Comparison of ENCODE assay signal across 29 cellular contexts in genomic region chr19:35290381-35291135, GRCh38. TPM values are rescaled to one million over a fixed set of nuclear protein-coding genes. Genes with fewer than 3 reads are reported as not detected.
DNase-seq lines count a peak whose midpoint lies in the region; ATAC-seq, FAIRE-seq and TF ChIP-seq lines count a peak whose summit lies in the region.
"Had no signal": no experiment of that assay in that cellular context is flagged by ENCODE, and none has a peak within 500 bp of the region (broad histone marks: within the 10 kb centered on the region; RNA-seq: fewer than 3 reads in every experiment).

No MANE protein-coding gene starts in this region.

- no peak overlapping the region for H3K27ac Mint-ChIP-seq in activated naive CD8-positive, alpha-beta T cell treated with anti-CD3 and anti-CD28 coated beads for 36 hours
- no peak overlapping the region for H3K27ac Mint-ChIP-seq in Calu3 (ENCODE audit: unreplicated experiment)
- H3K27ac Mint-ChIP-seq: CD4-positive, alpha-beta T cell; endodermal cell had no signal

- no TSS peak for BruUV-seq in K562 (replicated peaks; lab: Mats Ljungman, UMichigan)
- no TSS peak for BruUV-seq in Calu3 (replicated peaks; lab: Mats Ljungman, UMichigan)

- H3K9me1 ChIP-seq in K562 (ENCODE audit: control insufficient read depth, insufficient read depth, low read length): no peaks in the 10 kb centered on the region

- in situ Hi-C loops in K562 (cut with MboI): no loop called here

- H3K4me3 ChIP-seq in K562: no peak overlapping the region
- H3K4me3 ChIP-seq: adrenal gland, coronary artery, esophagus muscularis mucosa, GM23248, lower lobe of right lung, right atrium auricular region had no signal

- TF ChIP-seq CTCF in K562 (IDR thresholded peaks at IDR 0.05 in 2 of 3, conservative IDR thresholded peaks at IDR 0.05 in 1 of 3; ENCODE audit: insufficient read depth in 2 of 3, low read depth in 1 of 3, low read length in 3 of 3): no peak
- no peak for TF ChIP-seq CTCF in Calu3 (IDR thresholded peaks at IDR 0.05; ENCODE audit: unreplicated experiment)

- H3K9ac ChIP-seq in K562 (ENCODE audit: insufficient read depth in 1 of 2, low read depth in 2 of 2, low read length in 2 of 2): peak overlapping the region in 1 of 2 experiments; percentile 13; a peak in 1 of 4 replicates
- H3K9ac ChIP-seq: GM23248 had no signal

- no peaks in the 10 kb centered on the region for H3K9me3 Mint-ChIP-seq in activated naive CD8-positive, alpha-beta T cell treated with anti-CD3 and anti-CD28 coated beads for 36 hours
- H3K9me3 Mint-ChIP-seq in Calu3 (ENCODE audit: low read depth, unreplicated experiment): no peaks in the 10 kb centered on the region
- H3K9me3 Mint-ChIP-seq: CD4-positive, alpha-beta T cell; endodermal cell had no signal

- no peaks in the 10 kb centered on the region for H3K4me1 Mint-ChIP-seq in activated naive CD8-positive, alpha-beta T cell treated with anti-CD3 and anti-CD28 coated beads for 36 hours
- H3K4me1 Mint-ChIP-seq in Calu3 (ENCODE audit: low read depth, unreplicated experiment): no peaks in the 10 kb centered on the region

- H3K27me3 ChIP-seq in K562 (ENCODE audit: control insufficient read depth in 2 of 2, insufficient read depth in 2 of 2, low read length in 2 of 2): peaks cover 2 to 12% of the 10 kb centered on the region in 2 experiments; a peak in 2 of 5 replicates
- H3K27me3 ChIP-seq: adrenal gland, right atrium auricular region had no signal

- H3K36me3 Mint-ChIP-seq in activated naive CD8-positive, alpha-beta T cell treated with anti-CD3 and anti-CD28 coated beads for 36 hours: no peaks in the 10 kb centered on the region
- no peaks in the 10 kb centered on the region for H3K36me3 Mint-ChIP-seq in Calu3 (ENCODE audit: insufficient read depth, unreplicated experiment)

- FAIRE-seq in K562 (lab: Jason Lieb, UNC): no peak
- FAIRE-seq: bronchial epithelial cell, frontal cortex had no signal

- no peaks in the 10 kb centered on the region for H3K9me3 ChIP-seq in K562 (replicated peaks; ENCODE audit: control insufficient read depth, insufficient read depth, low read depth, low read length)
- H3K9me3 ChIP-seq: adrenal gland, esophagus muscularis mucosa, lower lobe of right lung, right atrium auricular region had no signal

- H2AFZ ChIP-seq in K562 (ENCODE audit: low read depth, low read length): no peak overlapping the region
- H2AFZ ChIP-seq: GM23248 had no signal

- no peak overlapping the region for H3K4me3 Mint-ChIP-seq in activated naive CD8-positive, alpha-beta T cell treated with anti-CD3 and anti-CD28 coated beads for 36 hours
- no peak overlapping the region for H3K4me3 Mint-ChIP-seq in Calu3 (ENCODE audit: low read depth, unreplicated experiment)
- H3K4me3 Mint-ChIP-seq: CD4-positive, alpha-beta T cell; endodermal cell had no signal

- WGBS in K562 (ENCODE audit: insufficient coverage, low coverage, missing lambda C conversion rate): 20% methylated on average over 15 of the region's 21 CpGs

- H3K79me2 ChIP-seq in K562 (ENCODE audit: control insufficient read depth, insufficient read depth, low read length): no peaks in the 10 kb centered on the region

- no peaks in the 10 kb centered on the region for H4K20me1 ChIP-seq in K562 (replicated peaks; ENCODE audit: control insufficient read depth, insufficient read depth, low read length)

- H3K4me1 ChIP-seq in K562 (replicated peaks in 1 of 2; ENCODE audit: control insufficient read depth in 2 of 2, insufficient read depth in 2 of 2, low read length in 2 of 2): peaks cover 8 to 35% of the 10 kb centered on the region in 2 experiments; a peak in 4 of 5 replicates
- H3K4me1 ChIP-seq: adrenal gland, esophagus muscularis mucosa, lower lobe of right lung, right atrium auricular region had no signal

- no peak overlapping the region for H3K27ac ChIP-seq in K562 (ENCODE audit: extremely low read depth, low read depth, low read length)
- H3K27ac ChIP-seq: adrenal gland, coronary artery, esophagus muscularis mucosa, GM23248, lower lobe of right lung, right atrium auricular region had no signal

- no peak for TF ChIP-seq POLR2A in K562 (conservative IDR thresholded peaks at IDR 0.05)

- H3K27me3 Mint-ChIP-seq in activated naive CD8-positive, alpha-beta T cell treated with anti-CD3 and anti-CD28 coated beads for 36 hours: peaks cover 4% of the 10 kb centered on the region
- H3K27me3 Mint-ChIP-seq in Calu3 (ENCODE audit: unreplicated experiment): peaks cover 46% of the 10 kb centered on the region
- H3K27me3 Mint-ChIP-seq: CD4-positive, alpha-beta T cell had no signal

- no peak for TF ChIP-seq RAD21 in K562 (CRISPR knock-in tag; conservative IDR thresholded peaks at IDR 0.05 in 1 of 2, IDR thresholded peaks at IDR 0.05 in 1 of 2)

- CTCF ChIA-PET in K562 (lab: Yijun Ruan, JAX; ENCODE audit: low intra/inter-chr PET ratio) (no interaction called here), Calu3 (lab: Charles Lee) (interaction anchor here (0.6 kb wide), 1 partner anchor 98 kb away, joined by 5 read pairs; no protein-coding TSS in a partner anchor)

- DNase-seq in D341Med (ENCODE audit: low spot score) (peak; percentile 29), K562 (ENCODE audit: extremely low read depth in 1 of 4, low spot score in 3 of 4) (no peak), medulla oblongata (ENCODE audit: extremely low spot score) (peak; percentile 89), sciatic nerve (ENCODE audit: low spot score) (no peak), Calu3 (no peak)
- DNase-seq in activated naive CD8-positive, alpha-beta T cell treated with anti-CD3 and anti-CD28 coated beads for 36 hours: no peak
- DNase-seq: activated CD4-positive, alpha-beta T cell treated with anti-CD3 and anti-CD28 coated beads for 1 hour; activated gamma-delta T cell; activated T-cell treated with anti-CD3 and anti-CD28 coated beads, Interleukin-2, amount 50 U/mL, for 1 hour; adrenal gland; CD4-positive, alpha-beta T cell; DMS 273 treated with DMSO at 0.1 percent for 48 hours; endodermal cell; GM23248; islet precursor cell; lower lobe of right lung; NCI-H187; NCI-H2171 treated with DMSO at 0.1 percent for 48 hours; RPMI8226; stimulated activated CD4-positive, alpha-beta T cell treated with anti-CD3 and anti-CD28 coated beads, Interleukin-4, amount 100 ng/mL, for 24 hours; stimulated activated naive CD4-positive, alpha-beta T cell had no signal

- intact Hi-C loops in K562 (cut with micrococcal nuclease): no loop called here
- intact Hi-C loops in sciatic nerve (cut with DNase I): no loop called here
- intact Hi-C loops in Calu3 (cut with micrococcal nuclease; ENCODE audit: unreplicated experiment): no loop called here

- no peaks in the 10 kb centered on the region for H3K36me3 ChIP-seq in K562 (ENCODE audit: control insufficient read depth, insufficient read depth, low read length)
- H3K36me3 ChIP-seq: adrenal gland, esophagus muscularis mucosa, lower lobe of right lung, right atrium auricular region had no signal

- no peak for ATAC-seq in K562
- ATAC-seq in sciatic nerve: peak; percentile 12
- no peak for ATAC-seq in GM18868 (IDR thresholded peaks at IDR 0.05; ENCODE audit: unreplicated experiment)
- no peak for ATAC-seq in HG03175 (IDR thresholded peaks at IDR 0.05; ENCODE audit: unreplicated experiment)
- ATAC-seq: lower lobe of right lung had no signal

- POLR2A ChIA-PET in K562 (lab: Yijun Ruan, JAX): interaction anchor here (0.7 to 1.6 kb wide), 5 partner anchors 10 to 207 kb away, joined by 3 to 7 read pairs (median 3); no protein-coding TSS in a partner anchor

- no peak for TF ChIP-seq EP300 in K562 (IDR thresholded peaks at IDR 0.05; ENCODE audit: low read length)

- H3K4me2 ChIP-seq in K562 (ENCODE audit: insufficient read depth, low read length): no peak overlapping the region

RNA-seq across cellular contexts. Expression of gene MAG, which starts 1.4 kb away (rescaled TPM):
- total RNA-seq in K562 (2011; cell fraction: chromatin; rRNA removed; ENCODE audit: low replicate concordance): 9.6 and 21.9 TPM in 2 replicates
- 25.2 and 25.7 TPM in 2 replicates for total RNA-seq in K562 (2011; cell fraction: nucleolus; rRNA removed)
- 12.0 and 17.2 TPM in 2 replicates for total RNA-seq in K562 (2011; cell fraction: nucleoplasm; rRNA removed)
- total RNA-seq in K562 (2014; rRNA removed) (6.3 and 9.0 TPM in 2 replicates), K562 (2014; rRNA removed; fragmentation: Illumina TruSeq; extraction: Trizol) (0.67 and 1.1 TPM in 2 replicates), K562 (2015; rRNA removed; fragmentation: Illumina TruSeq; extraction: Trizol) (2.8 and 4.6 TPM in 2 replicates), K562 (2021) (6.4 and 7.7 TPM in 2 replicates), sciatic nerve (82.2 TPM), Calu3 (2022) (not detected in 2 replicates)
- polyA plus RNA-seq in K562 (2011; rRNA removed) (1.4 and 1.6 TPM in 2 replicates), K562 (2014; fragmentation: Illumina TruSeq; extraction: Trizol) (0.61 and 3.3 TPM in 2 replicates), K562 (2014; fragmentation: Nextera tagmentation; extraction: Ambion mirVana) (under 1 TPM; 0.11 to 0.39 TPM), K562 (2014; rRNA removed) (2.9 and 10.0 TPM in 2 replicates)
- polyA plus RNA-seq in K562 (2011; cell fraction: cytosol; rRNA removed): 1.6 and 6.7 TPM in 2 replicates
- 1.9 and 8.2 TPM in 2 replicates for polyA plus RNA-seq in K562 (2011; cell fraction: nucleus; rRNA removed)
- polyA plus RNA-seq in K562 (2012): 2.3 and 5.2 TPM in 2 replicates
- polyA minus RNA-seq in K562 (2011; rRNA and poly(A)+ RNA removed): 1.4 TPM in 1 of 2 replicates, not detected in the other
- 3.0 and 8.6 TPM in 2 replicates for polyA minus RNA-seq in K562 (2011; cell fraction: cytosol; rRNA and poly(A)+ RNA removed)
- polyA minus RNA-seq in K562 (2011; cell fraction: nucleus; rRNA and poly(A)+ RNA removed): 3.8 and 6.6 TPM in 2 replicates
- under 1 TPM; 0.20 to 0.29 TPM for total RNA-seq in activated naive CD8-positive, alpha-beta T cell treated with anti-CD3 and anti-CD28 coated beads for 36 hours
- total RNA-seq: bronchial epithelial cell; CD4-positive, alpha-beta T cell; endodermal cell; frontal cortex; GM23248; HT1080; lower lobe of right lung; right atrium auricular region had no signal
- polyA plus RNA-seq: GM23248 had no signal

RNA-seq across cellular contexts. Expression of gene HAMP, which starts 8.2 kb away (rescaled TPM):
- 0.25 and 1.3 TPM in 2 replicates for total RNA-seq in K562 (2011; cell fraction: chromatin; rRNA removed; ENCODE audit: low replicate concordance)
- total RNA-seq in K562 (2011; cell fraction: nucleolus; rRNA removed): 1.5 and 2.1 TPM in 2 replicates
- 0.84 and 1.9 TPM in 2 replicates for total RNA-seq in K562 (2011; cell fraction: nucleoplasm; rRNA removed)
- total RNA-seq in K562 (2014; rRNA removed): not detected in 2 replicates
- 0.29 TPM in 1 of 2 replicates, not detected in the other for total RNA-seq in K562 (2014; rRNA removed; fragmentation: Illumina TruSeq; extraction: Trizol)
- 0.57 TPM in 1 of 2 replicates, not detected in the other for total RNA-seq in K562 (2015; rRNA removed; fragmentation: Illumina TruSeq; extraction: Trizol)
- 0.29 TPM in 2 replicates for total RNA-seq in K562 (2021)
- polyA plus RNA-seq in K562 (2011; rRNA removed): 0.26 and 0.39 TPM in 2 replicates
- polyA plus RNA-seq in K562 (2011; cell fraction: cytosol; rRNA removed): 0.74 and 3.9 TPM in 2 replicates
- 0.24 and 0.74 TPM in 2 replicates for polyA plus RNA-seq in K562 (2011; cell fraction: nucleus; rRNA removed)
- polyA plus RNA-seq in K562 (2012): 0.98 and 2.0 TPM in 2 replicates
- 0.64 and 1.1 TPM in 2 replicates for polyA plus RNA-seq in K562 (2014; fragmentation: Illumina TruSeq; extraction: Trizol)
- polyA plus RNA-seq in K562 (2014; fragmentation: Nextera tagmentation; extraction: Ambion mirVana): 1 to 10 TPM in 1 of 2 experiments, under 1 TPM in 1; 0.65 to 1.0 TPM
- polyA plus RNA-seq in K562 (2014; rRNA removed): 0.05 and 0.76 TPM in 2 replicates
- 0.11 TPM in 1 of 2 replicates, not detected in the other for polyA minus RNA-seq in K562 (2011; rRNA and poly(A)+ RNA removed)
- 1.6 TPM in 1 of 2 replicates, not detected in the other for polyA minus RNA-seq in K562 (2011; cell fraction: cytosol; rRNA and poly(A)+ RNA removed)
- 0.11 and 0.67 TPM in 2 replicates for polyA minus RNA-seq in K562 (2011; cell fraction: nucleus; rRNA and poly(A)+ RNA removed)
- 8.9 TPM for total RNA-seq in sciatic nerve
- under 1 TPM; 0.32 to 0.37 TPM for total RNA-seq in activated naive CD8-positive, alpha-beta T cell treated with anti-CD3 and anti-CD28 coated beads for 36 hours
- 0.45 TPM in 1 of 2 replicates, not detected in the other for total RNA-seq in Calu3 (2022)
- total RNA-seq: bronchial epithelial cell, esophagus muscularis mucosa, frontal cortex, GM23248, HT1080, lower lobe of right lung had no signal
- polyA plus RNA-seq: GM23248 had no signal

RNA-seq across cellular contexts. Expression of gene USF2, which starts 21.8 kb away (rescaled TPM):
- total RNA-seq in K562 (2011; cell fraction: chromatin; rRNA removed; ENCODE audit: low replicate concordance): 42.6 and 101 TPM in 2 replicates
- 81.1 and 82.5 TPM in 2 replicates for total RNA-seq in K562 (2011; cell fraction: nucleolus; rRNA removed)
- total RNA-seq in K562 (2011; cell fraction: nucleoplasm; rRNA removed): 54.4 and 62.0 TPM in 2 replicates
- total RNA-seq in K562 (2014; rRNA removed): 79.6 and 92.0 TPM in 2 replicates
- 27.8 and 31.1 TPM in 2 replicates for total RNA-seq in K562 (2014; rRNA removed; fragmentation: Illumina TruSeq; extraction: Trizol)
- 41.3 and 44.8 TPM in 2 replicates for total RNA-seq in K562 (2015; rRNA removed; fragmentation: Illumina TruSeq; extraction: Trizol)
- 79.6 and 85.1 TPM in 2 replicates for total RNA-seq in K562 (2021)
- 62.5 and 69.2 TPM in 2 replicates for polyA plus RNA-seq in K562 (2011; rRNA removed)
- 53.9 and 98.4 TPM in 2 replicates for polyA plus RNA-seq in K562 (2011; cell fraction: cytosol; rRNA removed)
- polyA plus RNA-seq in K562 (2011; cell fraction: nucleus; rRNA removed): 102 and 108 TPM in 2 replicates
- 81.4 and 98.5 TPM in 2 replicates for polyA plus RNA-seq in K562 (2012)
- 57.2 and 58.4 TPM in 2 replicates for polyA plus RNA-seq in K562 (2014; fragmentation: Illumina TruSeq; extraction: Trizol)
- under 1 TPM; 0.27 to 0.34 TPM for polyA plus RNA-seq in K562 (2014; fragmentation: Nextera tagmentation; extraction: Ambion mirVana)
- 78.0 and 93.7 TPM in 2 replicates for polyA plus RNA-seq in K562 (2014; rRNA removed)
- polyA minus RNA-seq in K562 (2011; rRNA and poly(A)+ RNA removed): 31.5 and 39.4 TPM in 2 replicates
- 28.5 and 53.2 TPM in 2 replicates for polyA minus RNA-seq in K562 (2011; cell fraction: cytosol; rRNA and poly(A)+ RNA removed)
- 21.7 and 31.3 TPM in 2 replicates for polyA minus RNA-seq in K562 (2011; cell fraction: nucleus; rRNA and poly(A)+ RNA removed)
- 137 TPM for total RNA-seq in sciatic nerve
- 100 to 1,000 TPM; 105 to 109 TPM for total RNA-seq in activated naive CD8-positive, alpha-beta T cell treated with anti-CD3 and anti-CD28 coated beads for 36 hours
- total RNA-seq in Calu3 (2022): 114 and 127 TPM in 2 replicates

RNA-seq across cellular contexts. Expression of gene CD22, which starts 38.4 kb away (rescaled TPM):
- total RNA-seq in K562 (2011; cell fraction: chromatin; rRNA removed; ENCODE audit: low replicate concordance): 29.7 and 39.0 TPM in 2 replicates
- 22.1 and 24.3 TPM in 2 replicates for total RNA-seq in K562 (2011; cell fraction: nucleolus; rRNA removed)
- 23.2 and 26.7 TPM in 2 replicates for total RNA-seq in K562 (2011; cell fraction: nucleoplasm; rRNA removed)
- total RNA-seq in K562 (2014; rRNA removed): 5.0 and 5.3 TPM in 2 replicates
- total RNA-seq in K562 (2014; rRNA removed; fragmentation: Illumina TruSeq; extraction: Trizol): 2.3 and 2.4 TPM in 2 replicates
- total RNA-seq in K562 (2015; rRNA removed; fragmentation: Illumina TruSeq; extraction: Trizol): 1.7 and 2.1 TPM in 2 replicates
- 3.5 and 5.9 TPM in 2 replicates for total RNA-seq in K562 (2021)
- 2.4 and 4.2 TPM in 2 replicates for polyA plus RNA-seq in K562 (2011; rRNA removed)
- polyA plus RNA-seq in K562 (2011; cell fraction: cytosol; rRNA removed): 2.3 and 3.4 TPM in 2 replicates
- polyA plus RNA-seq in K562 (2011; cell fraction: nucleus; rRNA removed): 5.1 and 17.6 TPM in 2 replicates
- 3.0 and 4.6 TPM in 2 replicates for polyA plus RNA-seq in K562 (2012)
- 3.7 and 4.1 TPM in 2 replicates for polyA plus RNA-seq in K562 (2014; fragmentation: Illumina TruSeq; extraction: Trizol)
- polyA plus RNA-seq in K562 (2014; fragmentation: Nextera tagmentation; extraction: Ambion mirVana): under 1 TPM; 0.29 to 0.84 TPM
- 4.1 and 6.2 TPM in 2 replicates for polyA plus RNA-seq in K562 (2014; rRNA removed)
- polyA minus RNA-seq in K562 (2011; rRNA and poly(A)+ RNA removed): 1.4 and 6.6 TPM in 2 replicates
- polyA minus RNA-seq in K562 (2011; cell fraction: cytosol; rRNA and poly(A)+ RNA removed): 3.2 TPM in 1 of 2 replicates, not detected in the other
- 1.6 and 3.8 TPM in 2 replicates for polyA minus RNA-seq in K562 (2011; cell fraction: nucleus; rRNA and poly(A)+ RNA removed)
- total RNA-seq in sciatic nerve: 23.8 TPM
- total RNA-seq in activated naive CD8-positive, alpha-beta T cell treated with anti-CD3 and anti-CD28 coated beads for 36 hours: 1 to 10 TPM; 3.0 to 3.2 TPM
- total RNA-seq in Calu3 (2022): 5.9 and 7.6 TPM in 2 replicates
- total RNA-seq: endodermal cell, frontal cortex, GM23248 had no signal

RNA-seq across cellular contexts. Expression of gene LSR, which starts 41.8 kb away (rescaled TPM):
- 30.2 and 123 TPM in 2 replicates for total RNA-seq in K562 (2011; cell fraction: chromatin; rRNA removed; ENCODE audit: low replicate concordance)
- total RNA-seq in K562 (2011; cell fraction: nucleolus; rRNA removed): 223 and 260 TPM in 2 replicates
- total RNA-seq in K562 (2011; cell fraction: nucleoplasm; rRNA removed): 130 and 145 TPM in 2 replicates
- total RNA-seq in K562 (2014; rRNA removed) (65.1 and 111 TPM in 2 replicates), K562 (2014; rRNA removed; fragmentation: Illumina TruSeq; extraction: Trizol) (10.1 and 11.3 TPM in 2 replicates), K562 (2015; rRNA removed; fragmentation: Illumina TruSeq; extraction: Trizol) (29.4 and 32.3 TPM in 2 replicates), K562 (2021) (83.3 and 87.9 TPM in 2 replicates), sciatic nerve (9.3 TPM), Calu3 (2022) (494 and 609 TPM in 2 replicates)
- polyA plus RNA-seq in K562 (2011; rRNA removed) (19.6 and 42.8 TPM in 2 replicates), K562 (2014; fragmentation: Illumina TruSeq; extraction: Trizol) (28.0 and 61.6 TPM in 2 replicates), K562 (2014; fragmentation: Nextera tagmentation; extraction: Ambion mirVana) (under 1 TPM; 0.44 to 0.66 TPM), K562 (2014; rRNA removed) (39.4 and 47.4 TPM in 2 replicates)
- 24.5 and 85.7 TPM in 2 replicates for polyA plus RNA-seq in K562 (2011; cell fraction: cytosol; rRNA removed)
- 44.0 and 102 TPM in 2 replicates for polyA plus RNA-seq in K562 (2011; cell fraction: nucleus; rRNA removed)
- 77.8 and 93.6 TPM in 2 replicates for polyA plus RNA-seq in K562 (2012)
- polyA minus RNA-seq in K562 (2011; rRNA and poly(A)+ RNA removed): 9.4 and 16.2 TPM in 2 replicates
- polyA minus RNA-seq in K562 (2011; cell fraction: cytosol; rRNA and poly(A)+ RNA removed): 87.6 and 93.3 TPM in 2 replicates
- polyA minus RNA-seq in K562 (2011; cell fraction: nucleus; rRNA and poly(A)+ RNA removed): 61.4 and 69.4 TPM in 2 replicates
- 10 to 100 TPM; 40.6 to 43.9 TPM for total RNA-seq in activated naive CD8-positive, alpha-beta T cell treated with anti-CD3 and anti-CD28 coated beads for 36 hours
- total RNA-seq: GM23248 had no signal

Comparison
In these comparisons a context has a peak if more than half of its experiments do, and no peak if none do; other contexts are left out.
1. DNase-seq: peak in D341Med (single experiment) and medulla oblongata (single experiment); none in K562 (0 of 4), sciatic nerve (single experiment), activated naive CD8-positive, alpha-beta T cell treated with anti-CD3 and anti-CD28 coated beads for 36 hours (single experiment) and Calu3 (single experiment).